Comparison of ENCODE assay signal across 8 cellular contexts in the genomic region with DNA sequence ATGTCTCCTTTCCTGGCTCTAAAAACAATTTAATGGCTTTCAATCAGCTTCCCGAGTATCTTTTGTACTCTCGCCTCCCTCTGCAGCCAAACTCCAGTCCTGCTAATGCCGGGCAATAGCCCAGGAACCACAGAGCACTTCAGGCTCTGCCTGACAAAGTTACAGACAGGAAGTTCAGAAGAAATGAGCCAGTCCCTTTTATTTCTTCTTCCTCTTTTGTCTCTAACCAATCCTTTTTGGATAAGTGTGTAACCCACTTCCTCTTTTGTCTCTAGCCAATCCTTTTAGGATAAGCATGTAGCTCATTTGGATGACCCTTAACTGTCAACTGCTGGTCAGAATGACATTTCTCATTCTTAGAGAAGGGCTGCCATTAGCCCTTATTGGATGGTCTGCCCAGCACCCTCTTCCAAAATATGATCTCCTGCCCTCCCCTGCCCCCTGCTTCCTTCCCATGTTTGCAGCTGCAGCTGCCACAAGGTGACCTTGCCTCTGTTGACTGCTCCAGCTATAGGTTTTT. TPM values are rescaled to one million over a fixed set of nuclear protein-coding genes. Genes with fewer than 3 reads are reported as not detected.
A peak's percentile ranks its signal among the peaks of the same experiment; 100 is the strongest.
DNase-seq lines count a peak whose midpoint lies in the region; ATAC-seq and TF ChIP-seq lines count a peak whose summit lies in the region.

No MANE protein-coding gene starts in this region.

- no peaks in the 10 kb centered on the region for H3K9me3 Mint-ChIP-seq in activated naive CD4-positive, alpha-beta T cell treated with anti-CD3 and anti-CD28 coated beads, Interleukin-2, amount 10 ng/mL, durations not matched to agents 7 days and 5 days

- no peak for DNase-seq in activated naive CD4-positive, alpha-beta T cell treated with anti-CD3 and anti-CD28 coated beads, Interleukin-2, amount 10 ng/mL, durations not matched to agents 7 days and 5 days
- DNase-seq in activated naive CD4-positive, alpha-beta T cell (lab: John Stamatoyannopoulos, UW), result no peak
- DNase-seq in M059J (ENCODE audit: low read depth), result peak; percentile 81
- peak; percentile 66 for DNase-seq in astrocyte of the cerebellum (ENCODE audit: low read depth)
- peak; percentile 63 for DNase-seq in midbrain (lab: John Stamatoyannopoulos, UW)
- DNase-seq in NCI-H2227 (lab: John Stamatoyannopoulos, UW; ENCODE audit: unreplicated experiment), result no peak

- CTCF ChIA-PET in activated naive CD4-positive, alpha-beta T cell treated with anti-CD3 and anti-CD28 coated beads, Interleukin-2, amount 10 ng/mL, durations not matched to agents 7 days and 5 days (lab: Charles Lee), result interaction anchor here (0.7 to 4.4 kb wide), 9 partner anchors 9 to 243 kb away, joined by 3 to 62 read pairs (median 5); no protein-coding TSS in a partner anchor

- in situ Hi-C loops in astrocyte of the cerebellum (cut with HindIII; ENCODE audit: low sequenced_read_pairs), result no loop called here

- ATAC-seq in GM18519 (IDR thresholded peaks at IDR 0.05; ENCODE audit: low FRiP score, unreplicated experiment), result no peak
- ATAC-seq in GM18873 (IDR thresholded peaks at IDR 0.05; ENCODE audit: low FRiP score, unreplicated experiment), result no peak

- H3K4me1 Mint-ChIP-seq in activated naive CD4-positive, alpha-beta T cell treated with anti-CD3 and anti-CD28 coated beads, Interleukin-2, amount 10 ng/mL, durations not matched to agents 7 days and 5 days, result peaks cover 74% of the 10 kb centered on the region

- H3K4me3 ChIP-seq in astrocyte of the cerebellum (ENCODE audit: low read depth, low read length), result no peak overlapping the region

- peaks cover 29% of the 10 kb centered on the region for H3K36me3 Mint-ChIP-seq in activated naive CD4-positive, alpha-beta T cell treated with anti-CD3 and anti-CD28 coated beads, Interleukin-2, amount 10 ng/mL, durations not matched to agents 7 days and 5 days

- H3K27me3 Mint-ChIP-seq in activated naive CD4-positive, alpha-beta T cell treated with anti-CD3 and anti-CD28 coated beads, Interleukin-2, amount 10 ng/mL, durations not matched to agents 7 days and 5 days, result peaks cover 4% of the 10 kb centered on the region

- no peak for TF ChIP-seq CTCF in astrocyte of the cerebellum (IDR thresholded peaks at IDR 0.05; ENCODE audit: low read depth, low read length, missing control alignments)

- peak overlapping the region; percentile 88 for H3K27ac Mint-ChIP-seq in activated naive CD4-positive, alpha-beta T cell treated with anti-CD3 and anti-CD28 coated beads, Interleukin-2, amount 10 ng/mL, durations not matched to agents 7 days and 5 days

- no peak overlapping the region for H3K4me3 Mint-ChIP-seq in activated naive CD4-positive, alpha-beta T cell treated with anti-CD3 and anti-CD28 coated beads, Interleukin-2, amount 10 ng/mL, durations not matched to agents 7 days and 5 days

RNA-seq across cellular contexts. Expression of a gene that starts 6.4 kb away (rescaled TPM):
- 46.8 and 54.3 TPM in 2 replicates for total RNA-seq in M059J (2014; rRNA removed; shearing (Covaris generic))

RNA-seq across cellular contexts. Expression of a gene that starts 15.4 kb away (rescaled TPM):
- total RNA-seq in M059J (2014; rRNA removed; shearing (Covaris generic)), result 57.9 and 75.6 TPM in 2 replicates

Comparison
In these comparisons a context has a peak if more than half of its experiments do, and no peak if none do; other contexts are left out.
1. DNase-seq: peak in M059J (single experiment), astrocyte of the cerebellum (single experiment) and midbrain (single experiment); none in activated naive CD4-positive, alpha-beta T cell treated with anti-CD3 and anti-CD28 coated beads, Interleukin-2, amount 10 ng/mL, durations not matched to agents 7 days and 5 days (single experiment), activated naive CD4-positive, alpha-beta T cell (0 of 4) and NCI-H2227 (single experiment).